3 cellular contexts compared by ENCODE assay signal in the genomic region with DNA sequence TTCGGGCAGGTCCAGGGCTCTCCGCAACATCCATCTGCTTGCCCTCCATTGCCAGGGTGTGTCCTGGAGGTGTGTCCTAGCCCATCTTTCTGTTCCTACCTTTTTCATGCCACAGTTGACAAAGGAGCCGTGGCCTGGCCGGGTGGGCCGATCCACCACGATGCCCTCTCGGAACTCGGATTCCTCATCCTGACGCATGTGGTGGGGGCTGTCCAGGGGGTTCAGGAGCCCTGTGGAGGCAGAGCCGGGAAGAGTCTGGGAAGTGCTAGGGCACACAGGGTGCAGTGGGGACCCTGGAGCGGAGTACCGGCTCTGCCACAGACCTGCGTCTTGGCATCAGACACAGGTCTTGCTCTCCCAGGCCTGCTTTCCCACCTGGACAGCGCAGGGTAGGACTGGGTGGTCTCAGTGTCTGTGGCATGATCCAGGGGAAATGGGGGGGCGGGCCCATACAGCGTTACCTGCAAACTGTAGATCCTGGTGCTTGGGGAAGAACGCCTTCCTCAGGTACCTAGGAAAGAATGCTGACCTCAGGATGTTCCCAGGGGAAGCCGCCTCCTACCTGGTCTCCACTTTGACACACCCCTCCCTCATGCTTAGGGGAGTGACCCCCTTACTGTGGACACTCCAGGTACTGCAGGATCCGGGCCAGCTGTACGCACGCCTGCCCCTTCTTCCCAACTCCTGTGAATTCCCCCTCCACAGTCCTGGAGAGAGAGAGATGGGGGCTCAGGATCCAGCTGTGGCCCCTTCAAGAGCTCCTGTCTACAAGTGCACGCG.
TF ChIP-seq lines count a peak whose summit lies in the region.

No MANE protein-coding gene starts in this region.

TF ChIP-seq in SK-N-SH, 30 proteins besides CTCF, POLR2A, EP300 and RAD21 (continues in another document):
- TF ChIP-seq RCOR1 (IDR thresholded peaks at IDR 0.05; ENCODE audit: low read length) = no peak
- no peak for TF ChIP-seq ZBTB33 (IDR thresholded peaks at IDR 0.05; ENCODE audit: borderline replicate concordance, low read depth)
- TF ChIP-seq IRF3 (IDR thresholded peaks at IDR 0.05; ENCODE audit: low read depth, low read length) = no peak
- no peak for TF ChIP-seq GABPA (IDR thresholded peaks at IDR 0.05; ENCODE audit: low read depth)
- TF ChIP-seq EZH2phosphoT487 (IDR thresholded peaks at IDR 0.05; ENCODE audit: borderline replicate concordance, low read depth) = no peak
- no peak for TF ChIP-seq FOXJ3 (CRISPR knock-in tag; IDR thresholded peaks at IDR 0.05)
- TF ChIP-seq POLR2AphosphoS5 (IDR thresholded peaks at IDR 0.05; ENCODE audit: low read depth, low read length) = no peak
- no peak for TF ChIP-seq MEF2A (IDR thresholded peaks at IDR 0.05; ENCODE audit: borderline replicate concordance, low read depth)
- no peak for TF ChIP-seq TCF12 (IDR thresholded peaks at IDR 0.05)
- TF ChIP-seq JUND (IDR thresholded peaks at IDR 0.05) = no peak
- no peak for TF ChIP-seq MAX (IDR thresholded peaks at IDR 0.05; ENCODE audit: low read depth)
- no peak for TF ChIP-seq USF1 (IDR thresholded peaks at IDR 0.05; ENCODE audit: borderline replicate concordance, low read depth)
- TF ChIP-seq TEAD4 (IDR thresholded peaks at IDR 0.05; ENCODE audit: borderline replicate concordance, insufficient read depth) = no peak
- no peak for TF ChIP-seq SIN3A (IDR thresholded peaks at IDR 0.05; ENCODE audit: borderline replicate concordance, low read depth, low read length)

TF ChIP-seq in SK-N-SH treated with all-trans-retinoic acid at 6 μM for 48 hours, 23 proteins besides CTCF, POLR2A, EP300 and RAD21:
- TF ChIP-seq ZC3H10 (CRISPR knock-in tag; IDR thresholded peaks at IDR 0.05) = no peak

TF ChIP-seq in HCT116, 20 proteins besides CTCF, POLR2A, EP300 and RAD21:
- TF ChIP-seq MAX (IDR thresholded peaks at IDR 0.05) (no peak), ZNF274 (IDR thresholded peaks at IDR 0.05; ENCODE audit: low read depth, low read length) (no peak), SP1 (IDR thresholded peaks at IDR 0.05; ENCODE audit: low read depth) (no peak), ZBTB33 (IDR thresholded peaks at IDR 0.05; ENCODE audit: extremely low read depth, insufficient replicate concordance, low read length) (no peak), ZFX (IDR thresholded peaks at IDR 0.05) (no peak), SIN3A (IDR thresholded peaks at IDR 0.05; ENCODE audit: low read depth) (no peak), FOSL1 (IDR thresholded peaks at IDR 0.05; ENCODE audit: low read depth) (no peak), ELF1 (IDR thresholded peaks at IDR 0.05; ENCODE audit: borderline replicate concordance, low read depth) (no peak), POLR2AphosphoS5 (IDR thresholded peaks at IDR 0.05; ENCODE audit: low read depth, low read length) (no peak), TCF7L2 (IDR thresholded peaks at IDR 0.05; ENCODE audit: borderline replicate concordance, extremely low read depth, insufficient read depth, insufficient read length) (no peak), EGR1 (IDR thresholded peaks at IDR 0.05; ENCODE audit: low read depth) (no peak), EZH2 (IDR thresholded peaks at IDR 0.05) (no peak), CEBPB (IDR thresholded peaks at IDR 0.05; ENCODE audit: low read depth) (no peak), EZH2phosphoT487 (IDR thresholded peaks at IDR 0.05; ENCODE audit: borderline replicate concordance) (no peak)
- TF ChIP-seq, protein P1, sequence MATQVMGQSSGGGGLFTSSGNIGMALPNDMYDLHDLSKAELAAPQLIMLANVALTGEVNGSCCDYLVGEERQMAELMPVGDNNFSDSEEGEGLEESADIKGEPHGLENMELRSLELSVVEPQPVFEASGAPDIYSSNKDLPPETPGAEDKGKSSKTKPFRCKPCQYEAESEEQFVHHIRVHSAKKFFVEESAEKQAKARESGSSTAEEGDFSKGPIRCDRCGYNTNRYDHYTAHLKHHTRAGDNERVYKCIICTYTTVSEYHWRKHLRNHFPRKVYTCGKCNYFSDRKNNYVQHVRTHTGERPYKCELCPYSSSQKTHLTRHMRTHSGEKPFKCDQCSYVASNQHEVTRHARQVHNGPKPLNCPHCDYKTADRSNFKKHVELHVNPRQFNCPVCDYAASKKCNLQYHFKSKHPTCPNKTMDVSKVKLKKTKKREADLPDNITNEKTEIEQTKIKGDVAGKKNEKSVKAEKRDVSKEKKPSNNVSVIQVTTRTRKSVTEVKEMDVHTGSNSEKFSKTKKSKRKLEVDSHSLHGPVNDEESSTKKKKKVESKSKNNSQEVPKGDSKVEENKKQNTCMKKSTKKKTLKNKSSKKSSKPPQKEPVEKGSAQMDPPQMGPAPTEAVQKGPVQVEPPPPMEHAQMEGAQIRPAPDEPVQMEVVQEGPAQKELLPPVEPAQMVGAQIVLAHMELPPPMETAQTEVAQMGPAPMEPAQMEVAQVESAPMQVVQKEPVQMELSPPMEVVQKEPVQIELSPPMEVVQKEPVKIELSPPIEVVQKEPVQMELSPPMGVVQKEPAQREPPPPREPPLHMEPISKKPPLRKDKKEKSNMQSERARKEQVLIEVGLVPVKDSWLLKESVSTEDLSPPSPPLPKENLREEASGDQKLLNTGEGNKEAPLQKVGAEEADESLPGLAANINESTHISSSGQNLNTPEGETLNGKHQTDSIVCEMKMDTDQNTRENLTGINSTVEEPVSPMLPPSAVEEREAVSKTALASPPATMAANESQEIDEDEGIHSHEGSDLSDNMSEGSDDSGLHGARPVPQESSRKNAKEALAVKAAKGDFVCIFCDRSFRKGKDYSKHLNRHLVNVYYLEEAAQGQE (IDR thresholded peaks at IDR 0.05; ENCODE audit: low read depth) = no peak
